ENCODE assay signal across 1 cellular context in the genomic region with DNA sequence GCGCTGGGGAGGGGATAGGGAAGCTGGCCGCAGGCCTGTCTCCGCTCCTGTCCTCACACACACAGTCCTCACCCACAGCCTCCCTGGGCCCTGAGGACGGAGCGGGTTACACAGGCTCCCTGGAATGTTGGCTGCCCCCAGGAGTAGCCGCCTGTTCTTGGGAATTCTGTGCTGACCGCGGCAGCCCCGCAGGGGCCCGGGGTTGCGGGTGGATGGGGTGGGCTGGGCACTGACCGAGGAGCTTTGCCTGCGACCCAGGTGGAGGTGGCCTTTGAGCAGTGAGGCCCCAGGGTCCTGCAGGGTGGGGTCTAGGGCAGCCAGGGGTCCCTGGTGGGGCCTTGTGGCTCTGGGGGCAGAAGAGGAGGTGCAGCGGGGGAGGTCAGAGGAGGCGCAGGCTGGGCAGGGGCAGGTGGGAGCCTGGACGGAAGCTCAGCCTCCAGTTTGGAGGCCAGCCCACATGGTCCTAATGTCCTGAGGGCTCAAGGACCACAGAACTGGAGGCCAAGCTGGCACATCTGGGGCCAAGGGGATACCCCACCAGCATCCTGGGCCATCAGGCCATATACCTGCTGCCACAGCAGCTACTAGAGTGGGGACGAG.
TF ChIP-seq lines count a peak whose summit lies in the region.

No MANE protein-coding gene starts in this region.

TF ChIP-seq in H1, 55 proteins besides CTCF, POLR2A, EP300 and RAD21:
- TF ChIP-seq FOSL1 (IDR thresholded peaks at IDR 0.05; ENCODE audit: insufficient read depth, low read depth, low read length) (no peak), JUN (IDR thresholded peaks at IDR 0.05; ENCODE audit: low read depth, low read length) (no peak), CHD2 (IDR thresholded peaks at IDR 0.05; ENCODE audit: low read length) (no peak), RNF2 (IDR thresholded peaks at IDR 0.05; ENCODE audit: borderline replicate concordance, low read depth, low read length, missing control alignments, poor library complexity, severe bottlenecking) (no peak), SAP30 (IDR thresholded peaks at IDR 0.05; ENCODE audit: insufficient read depth, insufficient replicate concordance, low read length) (no peak), CEBPB (IDR thresholded peaks at IDR 0.05; ENCODE audit: low read depth, low read length) (no peak), CTBP2 (IDR thresholded peaks at IDR 0.05; ENCODE audit: borderline replicate concordance, insufficient read depth, insufficient read length, low read length) (no peak), CBX5 (IDR thresholded peaks at IDR 0.05; ENCODE audit: low read depth, low read length) (no peak), SUZ12 (IDR thresholded peaks at IDR 0.05; ENCODE audit: low read length) (no peak), BACH1 (IDR thresholded peaks at IDR 0.05; ENCODE audit: low read length) (no peak), ZNF274 (IDR thresholded peaks at IDR 0.05; ENCODE audit: borderline replicate concordance, extremely low read depth, low read length) (no peak), SRF (IDR thresholded peaks at IDR 0.05; ENCODE audit: low read depth, low read length) (no peak), HDAC6 (IDR thresholded peaks at IDR 0.05; ENCODE audit: low read depth, low read length) (no peak), POU5F1 (IDR thresholded peaks at IDR 0.05; ENCODE audit: low read depth, low read length) (no peak), RXRA (IDR thresholded peaks at IDR 0.05; ENCODE audit: insufficient read depth, low read depth, low read length) (no peak), RBBP5 (IDR thresholded peaks at IDR 0.05; ENCODE audit: borderline replicate concordance, low read depth, low read length) (no peak), CHD1 (IDR thresholded peaks at IDR 0.05; ENCODE audit: low read depth, low read length) (no peak), SIRT6 (IDR thresholded peaks at IDR 0.05; ENCODE audit: low read length) (no peak), EGR1 (IDR thresholded peaks at IDR 0.05; ENCODE audit: borderline replicate concordance, low read depth, low read length) (no peak)
- TF ChIP-seq, protein P1, sequence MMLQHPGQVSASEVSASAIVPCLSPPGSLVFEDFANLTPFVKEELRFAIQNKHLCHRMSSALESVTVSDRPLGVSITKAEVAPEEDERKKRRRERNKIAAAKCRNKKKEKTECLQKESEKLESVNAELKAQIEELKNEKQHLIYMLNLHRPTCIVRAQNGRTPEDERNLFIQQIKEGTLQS (IDR thresholded peaks at IDR 0.05; ENCODE audit: insufficient read depth, low read depth, low read length), result no peak
TF ChIP-seq in H1: peak in this region for 0.
